Comparison of ENCODE assay signal across 1 cellular context in genomic region chr12:65998536-65999530, GRCh38.
TF ChIP-seq lines count a peak whose summit lies in the region.

No MANE protein-coding gene starts in this region.

TF ChIP-seq in IMR-90, 13 proteins besides CTCF, POLR2A, EP300 and RAD21 (continued from another document):
- TF ChIP-seq RFX5 (IDR thresholded peaks at IDR 0.05; ENCODE audit: low read depth, low read length) (no peak), MXI1 (IDR thresholded peaks at IDR 0.05; ENCODE audit: borderline replicate concordance, low read depth, low read length) (no peak), BHLHE40 (IDR thresholded peaks at IDR 0.05; ENCODE audit: low read depth, low read length) (no peak), CHD1 (IDR thresholded peaks at IDR 0.05; ENCODE audit: low read depth, low read length) (no peak)
- TF ChIP-seq, protein P1, sequence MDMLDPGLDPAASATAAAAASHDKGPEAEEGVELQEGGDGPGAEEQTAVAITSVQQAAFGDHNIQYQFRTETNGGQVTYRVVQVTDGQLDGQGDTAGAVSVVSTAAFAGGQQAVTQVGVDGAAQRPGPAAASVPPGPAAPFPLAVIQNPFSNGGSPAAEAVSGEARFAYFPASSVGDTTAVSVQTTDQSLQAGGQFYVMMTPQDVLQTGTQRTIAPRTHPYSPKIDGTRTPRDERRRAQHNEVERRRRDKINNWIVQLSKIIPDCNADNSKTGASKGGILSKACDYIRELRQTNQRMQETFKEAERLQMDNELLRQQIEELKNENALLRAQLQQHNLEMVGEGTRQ (IDR thresholded peaks at IDR 0.05; ENCODE audit: low read depth, low read length) = no peak
